ENCODE assay signal across 27 cellular contexts in genomic region chr14:102330806-102331205, GRCh38.
"Had no signal": no experiment of that assay in that cellular context is flagged by ENCODE, and none has a peak within 500 bp of the region (broad histone marks: within the 10 kb centered on the region; RNA-seq: fewer than 3 reads in every experiment).

No MANE protein-coding gene starts in this region.

- H3K27ac Mint-ChIP-seq: stimulated activated effector memory CD8-positive, alpha-beta T cell treated with anti-CD3 and anti-CD28 coated beads, Interleukin-12 subunit alpha, Interleukin-12 subunit beta, amount 100 ng/mL, for 72 hours; stimulated activated memory B cell treated with anti-CD40 and anti-IgM and Interleukin-4, amounts not matched to agents 10 μg/mL and 1 μg/mL and 100 μg/mL, for 72 hours; stimulated activated naive B cell treated with anti-CD40 and anti-IgM and Interleukin-4, amounts not matched to agents 10 μg/mL and 1 μg/mL and 100 μg/mL, for 72 hours; stimulated activated naive CD8-positive, alpha-beta T cell treated with anti-CD3 and anti-CD28 coated beads, Interleukin-15, Interleukin-2, amounts not matched to agents 100 ng/mL and 50 ng/mL, for 24 hours; type B pancreatic cell had no signal

- H3K4me1 ChIP-seq: stomach, suprapubic skin, thyroid gland, tibial artery, tibial nerve, transverse colon, upper lobe of left lung, upper lobe of right lung, uterus, vagina had no signal

- H3K27me3 ChIP-seq: stomach, suprapubic skin, thyroid gland, tibial artery, tibial nerve, transverse colon, upper lobe of left lung, upper lobe of right lung, uterus, vagina had no signal

- H3K27me3 Mint-ChIP-seq: stimulated activated memory B cell treated with anti-CD40 and anti-IgM and Interleukin-4, amounts not matched to agents 10 μg/mL and 1 μg/mL and 100 μg/mL, for 72 hours; stimulated activated naive B cell treated with anti-CD40 and anti-IgM and Interleukin-4, amounts not matched to agents 10 μg/mL and 1 μg/mL and 100 μg/mL, for 72 hours; stimulated activated naive CD8-positive, alpha-beta T cell treated with anti-CD3 and anti-CD28 coated beads, Interleukin-15, amount 100 ng/mL, for 72 hours; stimulated activated naive CD8-positive, alpha-beta T cell treated with anti-CD3 and anti-CD28 coated beads, Interleukin-15, Interleukin-2, amounts not matched to agents 100 ng/mL and 50 ng/mL, for 24 hours; type B pancreatic cell had no signal

- H3K9me3 Mint-ChIP-seq: stimulated activated effector memory CD8-positive, alpha-beta T cell treated with anti-CD3 and anti-CD28 coated beads, Interleukin-12 subunit alpha, Interleukin-12 subunit beta, amount 100 ng/mL, for 72 hours; stimulated activated memory B cell treated with anti-CD40 and anti-IgM and Interleukin-4, amounts not matched to agents 10 μg/mL and 1 μg/mL and 100 μg/mL, for 72 hours; stimulated activated naive B cell treated with anti-CD40 and anti-IgM and Interleukin-4, amounts not matched to agents 10 μg/mL and 1 μg/mL and 100 μg/mL, for 72 hours; stimulated activated naive CD8-positive, alpha-beta T cell treated with anti-CD3 and anti-CD28 coated beads, Interleukin-15, amount 100 ng/mL, for 72 hours; stimulated activated naive CD8-positive, alpha-beta T cell treated with anti-CD3 and anti-CD28 coated beads, Interleukin-15, Interleukin-2, amounts not matched to agents 100 ng/mL and 50 ng/mL, for 24 hours; type B pancreatic cell had no signal

- DNase-seq: stimulated activated CD4-positive, alpha-beta T cell treated with anti-CD3 and anti-CD28 coated beads, Interleukin-2, amount 100 ng/mL, for 48 hours; stimulated activated CD4-positive, alpha-beta T cell treated with anti-CD3 and anti-CD28 coated beads, Interleukin-4, amount 100 ng/mL, for 1 hour; stimulated activated CD4-positive, alpha-beta T cell treated with anti-CD3 and anti-CD28 coated beads, Interleukin-4, amount 100 ng/mL, for 24 hours; stimulated activated CD4-positive, alpha-beta T cell treated with anti-CD3 and anti-CD28 coated beads, Interleukin-4, amount 100 ng/mL, for 4 hours; stimulated activated CD8-positive, alpha-beta memory T cell treated with anti-CD3 and anti-CD28 coated beads, Interleukin-4, amount 100 ng/mL, for 48 hours; stimulated activated naive B cell treated with anti-CD40 and anti-IgM and Interleukin-4, amounts not matched to agents 10 μg/mL and 1 μg/mL and 100 μg/mL, for 72 hours; stimulated activated naive CD4-positive, alpha-beta T cell; stimulated activated naive CD4-positive, alpha-beta T cell treated with Interleukin-2 at 50 U/mL for 16 hours; stimulated activated naive CD8-positive, alpha-beta T cell treated with anti-CD3 and anti-CD28 coated beads, Interleukin-15, amount 100 ng/mL, for 72 hours; stimulated activated naive CD8-positive, alpha-beta T cell treated with anti-CD3 and anti-CD28 coated beads, Interleukin-15, Interleukin-2, amounts not matched to agents 100 U/mL and 50 U/mL, for 24 hours; stomach; substantia nigra; thyroid gland; tibial artery; transverse colon; trophoblast cell; upper lobe of left lung; upper lobe of right lung; uterus had no signal

- H3K9me3 ChIP-seq: stomach, suprapubic skin, thoracic aorta, thyroid gland, tibial artery, tibial nerve, transverse colon, upper lobe of left lung, upper lobe of right lung, uterus, vagina had no signal

- H3K4me3 ChIP-seq: stomach, suprapubic skin, thoracic aorta, thyroid gland, tibial artery, tibial nerve, transverse colon, upper lobe of left lung, upper lobe of right lung, uterus, vagina had no signal

- H3K27ac ChIP-seq: stomach, suprapubic skin, thoracic aorta, thyroid gland, tibial artery, tibial nerve, transverse colon, upper lobe of left lung, upper lobe of right lung, uterus, vagina had no signal

- H3K36me3 ChIP-seq: uterus, vagina had no signal

- H3K4me3 Mint-ChIP-seq: stimulated activated effector memory CD8-positive, alpha-beta T cell treated with anti-CD3 and anti-CD28 coated beads, Interleukin-12 subunit alpha, Interleukin-12 subunit beta, amount 100 ng/mL, for 72 hours; stimulated activated memory B cell treated with anti-CD40 and anti-IgM and Interleukin-4, amounts not matched to agents 10 μg/mL and 1 μg/mL and 100 μg/mL, for 72 hours; stimulated activated naive B cell treated with anti-CD40 and anti-IgM and Interleukin-4, amounts not matched to agents 10 μg/mL and 1 μg/mL and 100 μg/mL, for 72 hours; stimulated activated naive CD8-positive, alpha-beta T cell treated with anti-CD3 and anti-CD28 coated beads, Interleukin-15, amount 100 ng/mL, for 72 hours; stimulated activated naive CD8-positive, alpha-beta T cell treated with anti-CD3 and anti-CD28 coated beads, Interleukin-15, Interleukin-2, amounts not matched to agents 100 ng/mL and 50 ng/mL, for 24 hours; type B pancreatic cell had no signal

- ATAC-seq: stimulated activated effector memory CD8-positive, alpha-beta T cell treated with anti-CD3 and anti-CD28 coated beads, Interleukin-12 subunit alpha, Interleukin-12 subunit beta, amount 100 ng/mL, for 72 hours; stimulated activated memory B cell treated with anti-CD40 and anti-IgM and Interleukin-4, amounts not matched to agents 10 μg/mL and 1 μg/mL and 100 μg/mL, for 72 hours; stimulated activated naive B cell treated with anti-CD40 and anti-IgM and Interleukin-4, amounts not matched to agents 10 μg/mL and 1 μg/mL and 100 μg/mL, for 72 hours; stimulated activated naive CD8-positive, alpha-beta T cell treated with anti-CD3 and anti-CD28 coated beads, Interleukin-15, amount 100 ng/mL, for 72 hours; stimulated activated naive CD8-positive, alpha-beta T cell treated with anti-CD3 and anti-CD28 coated beads, Interleukin-15, Interleukin-2, amounts not matched to agents 100 U/mL and 50 U/mL, for 24 hours; upper lobe of right lung had no signal

- H3K4me1 Mint-ChIP-seq: stimulated activated effector memory CD8-positive, alpha-beta T cell treated with anti-CD3 and anti-CD28 coated beads, Interleukin-12 subunit alpha, Interleukin-12 subunit beta, amount 100 ng/mL, for 72 hours; stimulated activated naive CD8-positive, alpha-beta T cell treated with anti-CD3 and anti-CD28 coated beads, Interleukin-15, amount 100 ng/mL, for 72 hours had no signal
